ENCODE assay signal across 12 cellular contexts in genomic region chr20:35263609-35264223, GRCh38. TPM values are rescaled to one million over a fixed set of nuclear protein-coding genes. Genes with fewer than 3 reads are reported as not detected.
DNase-seq lines count a peak whose midpoint lies in the region; ATAC-seq and TF ChIP-seq lines count a peak whose summit lies in the region.
"Had no signal": no experiment of that assay in that cellular context is flagged by ENCODE, and none has a peak within 500 bp of the region (broad histone marks: within the 10 kb centered on the region; RNA-seq: fewer than 3 reads in every experiment).

No MANE protein-coding gene starts in this region.

- DNase-seq in LoVo (ENCODE audit: low spot score) (peak; percentile 53), cerebellar cortex (ENCODE audit: low spot score) (peak; percentile 90), memory B cell (ENCODE audit: low spot score in 2 of 2) (no peak), thyroid gland (peak; percentile 68 to 85), DMS79 treated with DMSO at 0.1 percent for 48 hours (lab: John Stamatoyannopoulos, UW) (no peak), iPS-NIHi11 (ENCODE audit: low spot score) (no peak), superior temporal gyrus (ENCODE audit: extremely low spot score) (no peak)
- DNase-seq: cortex of kidney; hippocampal formation; stimulated activated naive CD4-positive, alpha-beta T cell treated with Interleukin-2 at 50 U/mL for 16 hours had no signal

- peaks cover 23% of the 10 kb centered on the region for H3K36me3 Mint-ChIP-seq in memory B cell

- intact Hi-C loops in thyroid gland (cut with DNase I): no loop called here

- no peaks in the 10 kb centered on the region for H3K4me1 Mint-ChIP-seq in memory B cell

- TF ChIP-seq CTCF in thyroid gland (IDR thresholded peaks at IDR 0.05): no peak

- peak overlapping the region; percentile 87 to 97 (median 93) for H3K27ac ChIP-seq in thyroid gland

- no peak for ATAC-seq in memory B cell (ENCODE audit: low read depth)
- no peak for ATAC-seq in HG03432 (IDR thresholded peaks at IDR 0.05; ENCODE audit: unreplicated experiment)

- H3K27me3 Mint-ChIP-seq in memory B cell: no peaks in the 10 kb centered on the region

- peak overlapping the region; percentile 80 for H3K27ac Mint-ChIP-seq in memory B cell

- H3K4me1 ChIP-seq in thyroid gland: peaks cover 16 to 17% of the 10 kb centered on the region in 2 donors

- H3K9me3 ChIP-seq in thyroid gland: no peaks in the 10 kb centered on the region

- TF ChIP-seq POLR2A in thyroid gland (IDR thresholded peaks at IDR 0.05): peak in 1 of 2 donors; percentile 13

- 57 to 58% methylated on average over 11 of the region's 15 CpGs for whole genome bisulfite sequencing in thyroid gland, 2 donors

- no peaks in the 10 kb centered on the region for H3K27me3 ChIP-seq in thyroid gland

- H3K36me3 ChIP-seq in thyroid gland: peaks cover 0 to 8% of the 10 kb centered on the region in 2 donors

- no peaks in the 10 kb centered on the region for H3K9me3 Mint-ChIP-seq in memory B cell

- H3K4me3 Mint-ChIP-seq in memory B cell: no peak overlapping the region

- no peak overlapping the region for H3K4me3 ChIP-seq in thyroid gland (replicated peaks in 1 of 3)

RNA-seq across cellular contexts. Expression of gene MMP24OS, which starts 14.2 kb away (rescaled TPM):
- 10 to 100 TPM; 18.3 to 40.3 (median 28.8) TPM for total RNA-seq in thyroid gland

RNA-seq across cellular contexts. Expression of gene EIF6, which starts 20.9 kb away (rescaled TPM):
- total RNA-seq in thyroid gland: 10 to 100 TPM; 30.3 to 94.2 (median 65.7) TPM

RNA-seq across cellular contexts. Expression of gene FAM83C, which starts 28.5 kb away (rescaled TPM):
- not detected for total RNA-seq in thyroid gland
- total RNA-seq: T-helper 1 cell treated with Interleukin-12 subunit alpha and Interleukin-12 subunit beta and Interleukin-4 antibody, amounts not matched to agents 30 ng/mL and 1 ng/mL, for 36 hours had no signal

RNA-seq across cellular contexts. Expression of gene MMP24, which starts 37.2 kb away (rescaled TPM):
- 1 to 10 TPM in 1 of 4 donors, under 1 TPM in 3; 0.67 to 1.6 (median 0.92) TPM for total RNA-seq in thyroid gland

Comparison
In these comparisons a context has a peak if more than half of its experiments do, and no peak if none do; other contexts are left out.
1. DNase-seq: peak in LoVo (single experiment), cerebellar cortex (single experiment) and thyroid gland (2 of 2); none in memory B cell (0 of 2), DMS79 treated with DMSO at 0.1 percent for 48 hours (single experiment), iPS-NIHi11 (single experiment) and superior temporal gyrus (single experiment).